ENCODE assay signal across 22 cellular contexts in genomic region chr19:4675346-4675745, GRCh38.
"Had no signal": no experiment of that assay in that cellular context is flagged by ENCODE, and none has a peak within 500 bp of the region (broad histone marks: within the 10 kb centered on the region; RNA-seq: fewer than 3 reads in every experiment).

No MANE protein-coding gene starts in this region.

- H3K9me3 ChIP-seq: sigmoid colon, thoracic aorta, upper lobe of left lung had no signal

- H2AFZ ChIP-seq: hepatocyte had no signal

- H3K4me3 ChIP-seq: hepatocyte, sigmoid colon, smooth muscle cell, thoracic aorta, upper lobe of left lung had no signal

- H3K79me2 ChIP-seq: hepatocyte had no signal

- H3K4me2 ChIP-seq: hepatocyte, smooth muscle cell had no signal

- ATAC-seq: activated naive CD4-positive, alpha-beta T cell treated with anti-CD3 and anti-CD28 coated beads, Interleukin-2, amount 50 U/mL, for 72 hours; esophagus mucosa; left ventricle myocardium superior; natural killer cell; stimulated activated memory B cell treated with anti-CD40 and anti-IgM and Interleukin-4, amounts not matched to agents 10 μg/mL and 1 μg/mL and 100 μg/mL, for 72 hours had no signal

- H3K27ac ChIP-seq: hepatocyte, sigmoid colon, thoracic aorta, upper lobe of left lung had no signal

- DNase-seq: activated CD4-positive, alpha-beta T cell treated with anti-CD3 and anti-CD28 coated beads for 1 hour; activated T-cell treated with anti-CD3 and anti-CD28 coated beads, Interleukin-2, amount 50 U/mL, for 1 hour; aorta; caudate nucleus; effector memory CD4-positive, alpha-beta T cell; foreskin melanocyte; glutamatergic neuron; kidney glomerular epithelial cell; left ventricle myocardium superior; midbrain; natural killer cell; sigmoid colon; stimulated activated CD4-positive, alpha-beta T cell treated with anti-CD3 and anti-CD28 coated beads, Interleukin-15, amount 100 ng/mL, for 24 hours; T-helper 1 cell; T-helper 9 cell had no signal

- H3K27me3 ChIP-seq: hepatocyte, sigmoid colon, upper lobe of left lung had no signal
